In genomic region chr9:68454579-68455334, GRCh38 we compare ENCODE assay signal across 17 cellular contexts.
DNase-seq lines count a peak whose midpoint lies in the region; ATAC-seq and TF ChIP-seq lines count a peak whose summit lies in the region.
"Had no signal": no experiment of that assay in that cellular context is flagged by ENCODE, and none has a peak within 500 bp of the region (broad histone marks: within the 10 kb centered on the region; RNA-seq: fewer than 3 reads in every experiment).

No MANE protein-coding gene starts in this region.

- H3K27me3 ChIP-seq in heart left ventricle (no peaks in the 10 kb centered on the region), left ventricle myocardium inferior (ENCODE audit: low read depth) (no peaks in the 10 kb centered on the region), rectal smooth muscle tissue (ENCODE audit: control insufficient read depth, insufficient read depth, low read length) (no peaks in the 10 kb centered on the region)
- H3K27me3 ChIP-seq: Peyer's patch had no signal

- ATAC-seq in heart left ventricle (peak in 2 of 4 donors; percentile 5 to 31), Right ventricle myocardium inferior (no peak), GM19395 (IDR thresholded peaks at IDR 0.05; ENCODE audit: unreplicated experiment) (no peak)
- ATAC-seq: HCT116 had no signal

- H3K9me3 ChIP-seq in heart left ventricle, result no peaks in the 10 kb centered on the region
- H3K9me3 ChIP-seq in left ventricle myocardium inferior (replicated peaks), result no peaks in the 10 kb centered on the region
- H3K9me3 ChIP-seq: Peyer's patch had no signal

- TF ChIP-seq CTCF in heart left ventricle (IDR thresholded peaks at IDR 0.05) (no peak), left ventricle myocardium inferior (IDR thresholded peaks at IDR 0.05; ENCODE audit: borderline replicate concordance) (no peak)

- intact Hi-C loops in heart left ventricle (cut with DNase I), result no loop called here
- intact Hi-C loops in Right ventricle myocardium inferior (cut with DNase I), result loop anchor here (5.0 kb wide), 1 partner anchor 38 kb away; no protein-coding TSS in a partner anchor
- intact Hi-C loops in left ventricle myocardium inferior (cut with micrococcal nuclease), result no loop called here

- no peak for TF ChIP-seq POLR2A in heart left ventricle (IDR thresholded peaks at IDR 0.05)

- H3K4me3 ChIP-seq in heart left ventricle (no peak overlapping the region), left ventricle myocardium inferior (no peak overlapping the region), rectal smooth muscle tissue (ENCODE audit: low read length) (no peak overlapping the region)
- H3K4me3 ChIP-seq: GM23248, Peyer's patch had no signal

- H3K4me1 ChIP-seq in heart left ventricle (peaks cover 0 to 58% (median 16%) of the 10 kb centered on the region in 12 donors), left ventricle myocardium inferior (peaks cover 75% of the 10 kb centered on the region), rectal smooth muscle tissue (ENCODE audit: control insufficient read depth, insufficient read depth, low read length) (peaks cover 52% of the 10 kb centered on the region)
- H3K4me1 ChIP-seq: Peyer's patch had no signal

- no peaks in the 10 kb centered on the region for H3K36me3 ChIP-seq in heart left ventricle
- no peaks in the 10 kb centered on the region for H3K36me3 ChIP-seq in left ventricle myocardium inferior
- no peaks in the 10 kb centered on the region for H3K36me3 ChIP-seq in rectal smooth muscle tissue (ENCODE audit: control insufficient read depth, insufficient read depth, low read length)
- H3K36me3 ChIP-seq: Peyer's patch had no signal

- 60 to 74% (median 69%) methylated on average over 13 of the region's 13 CpGs for WGBS in heart left ventricle, 4 donors

- DNase-seq in heart left ventricle, result no peak
- no peak for DNase-seq in Right ventricle myocardium inferior (ENCODE audit: missing footprints)
- no peak for DNase-seq in left ventricle myocardium inferior
- DNase-seq in DMS 273 treated with DMSO at 0.1 percent for 48 hours (lab: John Stamatoyannopoulos, UW), result no peak
- no peak for DNase-seq in DMS79 (lab: John Stamatoyannopoulos, UW)
- no peak for DNase-seq in activated CD4-positive, CD25-positive, alpha-beta regulatory T cell (lab: John Stamatoyannopoulos, UW)
- DNase-seq: Calu3; CD4-positive, alpha-beta memory T cell; DMS79 treated with DMSO at 0.1 percent for 48 hours; GM23248; NCI-H2107; NCI-H226; Peyer's patch had no signal

- H3K27ac ChIP-seq in heart left ventricle, result peak overlapping the region in 9 of 12 donors; percentile 5 to 82 (median 25)
- H3K27ac ChIP-seq in left ventricle myocardium inferior (replicated peaks), result peak overlapping the region; percentile 52
- H3K27ac ChIP-seq in rectal smooth muscle tissue (ENCODE audit: low read depth, low read length), result peak overlapping the region; percentile 86
- H3K27ac ChIP-seq: GM23248, HL-60 had no signal

- H3K9ac ChIP-seq in rectal smooth muscle tissue (ENCODE audit: low read length), result no peak overlapping the region
- H3K9ac ChIP-seq: GM23248 had no signal

Comparison
In these comparisons a context has a peak if more than half of its experiments do, and no peak if none do; other contexts are left out.
1. H3K27ac ChIP-seq: peak in every context shown above with its lines; median percentile 86 in rectal smooth muscle tissue; 52 in left ventricle myocardium inferior; 25 in heart left ventricle.